24 cellular contexts compared by ENCODE assay signal in the genomic region with DNA sequence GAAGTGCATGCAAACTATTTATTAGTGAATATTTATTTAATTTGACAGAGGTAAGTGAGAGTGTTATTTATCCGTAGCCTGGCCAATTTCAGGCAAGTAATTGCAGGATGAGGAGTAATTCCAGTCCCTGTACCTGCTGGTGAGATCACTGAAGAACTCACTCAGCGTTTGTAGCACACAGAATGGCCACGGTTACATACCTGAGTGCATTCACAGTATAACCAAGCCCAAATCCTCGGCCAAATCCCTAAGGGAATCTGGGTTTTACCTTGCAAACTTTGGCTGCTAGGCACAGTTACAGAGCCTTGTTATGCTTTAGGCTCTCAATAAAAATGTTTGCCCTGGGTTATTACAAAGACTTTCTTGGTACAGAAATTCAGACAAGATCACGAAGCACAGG.
"Had no signal": no experiment of that assay in that cellular context is flagged by ENCODE, and none has a peak within 500 bp of the region (broad histone marks: within the 10 kb centered on the region; RNA-seq: fewer than 3 reads in every experiment).

No MANE protein-coding gene starts in this region.

- H3K4me3 ChIP-seq: colonic mucosa, heart left ventricle, left ventricle myocardium inferior, lung, mucosa of descending colon, right atrium auricular region, sigmoid colon, skin epidermis, stomach, thoracic aorta, uterus had no signal

- H3K4me1 Mint-ChIP-seq: endodermal cell had no signal

- H3K27ac Mint-ChIP-seq: endodermal cell; naive thymus-derived CD8-positive, alpha-beta T cell; type B pancreatic cell had no signal

- H3K9me3 ChIP-seq: colonic mucosa, neutrophil, sigmoid colon, thoracic aorta, uterus had no signal

- H3K4me1 ChIP-seq: colonic mucosa, heart left ventricle, left ventricle myocardium inferior, right atrium auricular region, sigmoid colon, stomach, uterus had no signal

- H3K36me3 ChIP-seq: colonic mucosa, heart left ventricle, left ventricle myocardium inferior, neutrophil, right atrium auricular region, sigmoid colon, stomach, thoracic aorta, uterus had no signal

- H3K36me3 Mint-ChIP-seq: type B pancreatic cell had no signal

- H3K27me3 Mint-ChIP-seq: naive thymus-derived CD8-positive, alpha-beta T cell; type B pancreatic cell had no signal

- DNase-seq: colonic mucosa; effector CD4-positive, alpha-beta T cell; endodermal cell; heart left ventricle; hippocampal formation; kidney; left cardiac atrium; left ventricle myocardium inferior; mucosa of descending colon; naive thymus-derived CD8-positive, alpha-beta T cell; posterior cingulate gyrus; sigmoid colon; stimulated activated CD4-positive, alpha-beta T cell treated with anti-CD3 and anti-CD28 coated beads, Interleukin-2, amount 100 ng/mL, for 24 hours; stimulated activated CD4-positive, alpha-beta T cell treated with anti-CD3 and anti-CD28 coated beads, Interleukin-4, amount 100 ng/mL, for 4 hours; stimulated activated naive CD4-positive, alpha-beta T cell; stomach; substantia nigra; uterus had no signal

- H3K27ac ChIP-seq: colonic mucosa, heart left ventricle, left ventricle myocardium inferior, neutrophil, right atrium auricular region, sigmoid colon, skin epidermis, stomach, thoracic aorta, uterus had no signal

- H3K27me3 ChIP-seq: colonic mucosa, heart left ventricle, neutrophil, right atrium auricular region, sigmoid colon, stomach, uterus had no signal

- H3K4me3 Mint-ChIP-seq: endodermal cell; naive thymus-derived CD8-positive, alpha-beta T cell; type B pancreatic cell had no signal
